Comparison of ENCODE assay signal across 1 cellular context in the genomic region with DNA sequence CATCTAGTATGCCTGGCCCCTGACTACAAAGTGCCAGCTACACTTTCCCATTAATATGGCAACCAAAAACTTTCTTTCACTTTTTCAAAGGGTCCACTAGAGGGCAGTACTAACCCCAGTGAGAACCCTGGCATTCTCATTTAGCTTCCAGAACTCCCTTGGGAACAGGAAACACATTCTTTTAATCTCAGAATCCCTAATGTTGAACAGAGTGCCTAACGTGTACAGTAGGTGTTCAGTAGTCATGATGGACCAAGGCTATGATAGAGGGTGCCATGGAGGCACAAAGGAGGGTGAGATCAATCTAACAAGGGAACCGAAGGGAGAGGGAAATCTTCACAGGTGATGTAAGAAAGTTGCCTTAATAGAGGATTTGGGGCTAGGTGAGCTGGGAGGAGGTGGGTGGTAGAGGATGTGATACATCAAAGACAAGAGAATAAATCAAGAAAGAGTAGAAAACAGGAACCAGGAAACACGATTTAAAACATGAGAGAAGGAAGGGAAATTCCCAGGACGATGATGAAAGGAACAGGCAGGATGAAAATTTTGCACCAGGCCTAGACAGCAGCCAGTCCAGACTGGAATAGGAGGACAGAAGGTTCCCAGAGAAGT.
TF ChIP-seq lines count a peak whose summit lies in the region.

No MANE protein-coding gene starts in this region.

TF ChIP-seq in K562, 482 proteins besides CTCF, POLR2A, EP300 and RAD21 (continued from another document):
- no peak for TF ChIP-seq ZNF324 (CRISPR knock-in tag; IDR thresholded peaks at IDR 0.05)
- TF ChIP-seq, protein P1, sequence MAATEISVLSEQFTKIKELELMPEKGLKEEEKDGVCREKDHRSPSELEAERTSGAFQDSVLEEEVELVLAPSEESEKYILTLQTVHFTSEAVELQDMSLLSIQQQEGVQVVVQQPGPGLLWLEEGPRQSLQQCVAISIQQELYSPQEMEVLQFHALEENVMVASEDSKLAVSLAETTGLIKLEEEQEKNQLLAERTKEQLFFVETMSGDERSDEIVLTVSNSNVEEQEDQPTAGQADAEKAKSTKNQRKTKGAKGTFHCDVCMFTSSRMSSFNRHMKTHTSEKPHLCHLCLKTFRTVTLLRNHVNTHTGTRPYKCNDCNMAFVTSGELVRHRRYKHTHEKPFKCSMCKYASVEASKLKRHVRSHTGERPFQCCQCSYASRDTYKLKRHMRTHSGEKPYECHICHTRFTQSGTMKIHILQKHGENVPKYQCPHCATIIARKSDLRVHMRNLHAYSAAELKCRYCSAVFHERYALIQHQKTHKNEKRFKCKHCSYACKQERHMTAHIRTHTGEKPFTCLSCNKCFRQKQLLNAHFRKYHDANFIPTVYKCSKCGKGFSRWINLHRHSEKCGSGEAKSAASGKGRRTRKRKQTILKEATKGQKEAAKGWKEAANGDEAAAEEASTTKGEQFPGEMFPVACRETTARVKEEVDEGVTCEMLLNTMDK (IDR thresholded peaks at IDR 0.05; ENCODE audit: borderline replicate concordance, insufficient read depth, low read depth, low read length, poor library complexity, severe bottlenecking), result peak; percentile 21
- TF ChIP-seq POLR2AphosphoS5 (IDR thresholded peaks at IDR 0.05; ENCODE audit: control insufficient read depth, insufficient read depth, low read depth, low read length), result no peak
- TF ChIP-seq ARID3B (CRISPR knock-in tag; IDR thresholded peaks at IDR 0.05; ENCODE audit: borderline replicate concordance), result no peak
- TF ChIP-seq DEAF1 (CRISPR knock-in tag; IDR thresholded peaks at IDR 0.05), result 0 out of 2 replicates have a peak, but pooled peaks have one; percentile 44
- no peak for TF ChIP-seq SMARCE1 (IDR thresholded peaks at IDR 0.05)
- no peak for TF ChIP-seq NR2C1 (IDR thresholded peaks at IDR 0.05)
- no peak for TF ChIP-seq NR2C1 (tag; IDR thresholded peaks at IDR 0.05)
- TF ChIP-seq ZNF408 (CRISPR knock-in tag; IDR thresholded peaks at IDR 0.05; ENCODE audit: low read depth), result no peak
- TF ChIP-seq SP2 (IDR thresholded peaks at IDR 0.05; ENCODE audit: extremely low read depth, low read depth, low read length, poor library complexity, severe bottlenecking), result no peak
- no peak for TF ChIP-seq ZNF197 (CRISPR knock-in tag; IDR thresholded peaks at IDR 0.05; ENCODE audit: low read depth)
- TF ChIP-seq, protein P2, sequence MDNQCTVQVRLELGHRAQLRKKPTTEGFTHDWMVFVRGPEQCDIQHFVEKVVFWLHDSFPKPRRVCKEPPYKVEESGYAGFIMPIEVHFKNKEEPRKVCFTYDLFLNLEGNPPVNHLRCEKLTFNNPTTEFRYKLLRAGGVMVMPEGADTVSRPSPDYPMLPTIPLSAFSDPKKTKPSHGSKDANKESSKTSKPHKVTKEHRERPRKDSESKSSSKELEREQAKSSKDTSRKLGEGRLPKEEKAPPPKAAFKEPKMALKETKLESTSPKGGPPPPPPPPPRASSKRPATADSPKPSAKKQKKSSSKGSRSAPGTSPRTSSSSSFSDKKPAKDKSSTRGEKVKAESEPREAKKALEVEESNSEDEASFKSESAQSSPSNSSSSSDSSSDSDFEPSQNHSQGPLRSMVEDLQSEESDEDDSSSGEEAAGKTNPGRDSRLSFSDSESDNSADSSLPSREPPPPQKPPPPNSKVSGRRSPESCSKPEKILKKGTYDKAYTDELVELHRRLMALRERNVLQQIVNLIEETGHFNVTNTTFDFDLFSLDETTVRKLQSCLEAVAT (IDR thresholded peaks at IDR 0.05), result no peak
- TF ChIP-seq HDGF (IDR thresholded peaks at IDR 0.05), result 0 out of 2 replicates have a peak, but pooled peaks have one; percentile 60
- TF ChIP-seq ZNF212 (CRISPR knock-in tag; IDR thresholded peaks at IDR 0.05), result no peak
- TF ChIP-seq ZNF507 (tag; conservative IDR thresholded peaks at IDR 0.05), result no peak
- TF ChIP-seq ZFP30 (CRISPR knock-in tag; IDR thresholded peaks at IDR 0.05; ENCODE audit: borderline replicate concordance), result no peak
- no peak for TF ChIP-seq ZNF57 (CRISPR knock-in tag; IDR thresholded peaks at IDR 0.05)
- no peak for TF ChIP-seq PREB (CRISPR knock-in tag; IDR thresholded peaks at IDR 0.05)
- no peak for TF ChIP-seq FOXK1 (CRISPR knock-in tag; IDR thresholded peaks at IDR 0.05; ENCODE audit: borderline replicate concordance)
- TF ChIP-seq CCAR2 (IDR thresholded peaks at IDR 0.05; ENCODE audit: low read depth, low read length), result no peak
- no peak for TF ChIP-seq GATAD2A (IDR thresholded peaks at IDR 0.05)
- TF ChIP-seq PML (IDR thresholded peaks at IDR 0.05; ENCODE audit: low read length), result no peak
- TF ChIP-seq ZNF121 (CRISPR knock-in tag; conservative IDR thresholded peaks at IDR 0.05), result no peak
- TF ChIP-seq SMC3 (conservative IDR thresholded peaks at IDR 0.05; ENCODE audit: insufficient read depth, low read depth, low read length), result peak; percentile 57; the same call in 1 of the 2 replicates
- no peak for TF ChIP-seq SMAD3 (CRISPR knock-in tag; conservative IDR thresholded peaks at IDR 0.05)
- TF ChIP-seq MTA3 (IDR thresholded peaks at IDR 0.05; ENCODE audit: borderline replicate concordance), result no peak
- no peak for TF ChIP-seq NR3C1 (CRISPR knock-in tag; IDR thresholded peaks at IDR 0.05)
- TF ChIP-seq ATF3 (IDR thresholded peaks at IDR 0.05), result peak; percentile 10; the same call in 1 of the 2 replicates
- TF ChIP-seq ATF3 (CRISPR knock-in tag; conservative IDR thresholded peaks at IDR 0.05), result no peak
- no peak for TF ChIP-seq KAT7 (CRISPR knock-in tag; IDR thresholded peaks at IDR 0.05; ENCODE audit: borderline replicate concordance)
- no peak for TF ChIP-seq GTF2A2 (tag; IDR thresholded peaks at IDR 0.05)
- no peak for TF ChIP-seq NFRKB (IDR thresholded peaks at IDR 0.05; ENCODE audit: low read depth)
- TF ChIP-seq SAFB (IDR thresholded peaks at IDR 0.05; ENCODE audit: borderline replicate concordance, low read depth, low read length), result no peak
- TF ChIP-seq ZNF398 (CRISPR knock-in tag; IDR thresholded peaks at IDR 0.05), result no peak
- no peak for TF ChIP-seq ID3 (CRISPR knock-in tag; IDR thresholded peaks at IDR 0.05)
- peak; percentile 35; the same call in 1 of the 2 replicates for TF ChIP-seq ID3 (tag; IDR thresholded peaks at IDR 0.05)
- TF ChIP-seq EHMT2 (IDR thresholded peaks at IDR 0.05), result peak; percentile 18; the same call in 1 of the 2 replicates
- TF ChIP-seq BMI1 (IDR thresholded peaks at IDR 0.05; ENCODE audit: low read length), result no peak
- no peak for TF ChIP-seq HMG20A (CRISPR knock-in tag; conservative IDR thresholded peaks at IDR 0.05)
- TF ChIP-seq SAP30 (IDR thresholded peaks at IDR 0.05; ENCODE audit: borderline replicate concordance, insufficient read depth, low read depth, low read length, poor library complexity, severe bottlenecking), result no peak
- TF ChIP-seq YY1 (IDR thresholded peaks at IDR 0.05; ENCODE audit: borderline replicate concordance in 1 of 3, control insufficient read depth in 1 of 3, extremely low read depth in 1 of 3, insufficient read depth in 3 of 3, insufficient read length in 1 of 3, insufficient replicate concordance in 2 of 3, low read depth in 1 of 3, low read length in 2 of 3), result peak in 1 of 3 experiments; percentile 22
